In the genomic region with DNA sequence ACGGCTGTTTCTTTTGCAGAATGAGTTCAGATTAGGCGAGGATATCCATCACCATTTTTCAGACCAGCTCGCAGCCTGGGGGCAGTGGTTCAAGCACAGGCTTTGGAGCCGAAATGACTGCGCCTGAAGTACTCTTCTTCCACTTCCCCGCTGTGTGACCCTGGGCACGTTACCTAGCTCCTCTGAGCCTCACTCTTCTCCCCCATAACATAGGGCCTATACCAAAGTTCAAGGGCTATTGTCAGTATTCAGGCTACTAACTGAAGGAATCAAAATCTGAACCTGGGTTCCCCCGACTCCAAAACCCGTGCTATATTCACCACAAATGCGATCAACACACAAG, we compare ENCODE assay signal across 8 cellular contexts. TPM values are rescaled to one million over a fixed set of nuclear protein-coding genes. Genes with fewer than 3 reads are reported as not detected.
DNase-seq lines count a peak whose midpoint lies in the region; ATAC-seq and TF ChIP-seq lines count a peak whose summit lies in the region.

No MANE protein-coding gene starts in this region.

- peaks cover 35% of the 10 kb centered on the region for H3K36me3 Mint-ChIP-seq in Calu3 (ENCODE audit: insufficient read depth, unreplicated experiment)

- H3K4me3 Mint-ChIP-seq in Calu3 (ENCODE audit: low read depth, unreplicated experiment) = peak overlapping the region; percentile 100

- no peaks in the 10 kb centered on the region for H3K27me3 ChIP-seq in lung (ENCODE audit: control insufficient read depth, insufficient read depth)

- H3K27ac ChIP-seq in lung (ENCODE audit: low read depth in 1 of 2, low read length in 1 of 2) = peak overlapping the region; percentile 75 to 92

- TF ChIP-seq CTCF in Calu3 (IDR thresholded peaks at IDR 0.05; ENCODE audit: unreplicated experiment) = no peak
- TF ChIP-seq CTCF in astrocyte of the spinal cord (IDR thresholded peaks at IDR 0.05; ENCODE audit: low read depth, low read length) = no peak
- TF ChIP-seq CTCF in lung (IDR thresholded peaks at IDR 0.05; ENCODE audit: control extremely low read depth, extremely low read depth) = no peak

- in situ Hi-C loops in astrocyte of the spinal cord (cut with HindIII; ENCODE audit: low sequenced_read_pairs) = no loop called here

- H3K36me3 ChIP-seq in lung (ENCODE audit: control insufficient read depth in 2 of 2, insufficient read depth in 2 of 2, low read length in 2 of 2) = peaks cover 5 to 12% of the 10 kb centered on the region in 2 donors

- peaks cover 33% of the 10 kb centered on the region for H3K4me1 Mint-ChIP-seq in Calu3 (ENCODE audit: low read depth, unreplicated experiment)

- H3K4me3 ChIP-seq in astrocyte of the spinal cord (ENCODE audit: low read depth, low read length) (peak overlapping the region; percentile 96), lung (peak overlapping the region; percentile 91)

- ATAC-seq in HG02981 (IDR thresholded peaks at IDR 0.05; ENCODE audit: unreplicated experiment) (peak; percentile 11), lung (ENCODE audit: insufficient read depth, low FRiP score) (no peak), HG03045 (IDR thresholded peaks at IDR 0.05; ENCODE audit: unreplicated experiment) (no peak), GM21526 (IDR thresholded peaks at IDR 0.05; ENCODE audit: low FRiP score, unreplicated experiment) (no peak)

- peak overlapping the region; percentile 97 for H3K27ac Mint-ChIP-seq in Calu3 (ENCODE audit: unreplicated experiment)

- H3K4me1 ChIP-seq in lung (ENCODE audit: control insufficient read depth in 2 of 2, insufficient read depth in 2 of 2, low read length in 2 of 2) = peaks cover 4 to 12% of the 10 kb centered on the region in 2 donors

- 4 to 6% methylated on average over 10 of the region's 10 CpGs for WGBS in lung, 2 donors

- DNase-seq in Calu3 (no peak), astrocyte of the spinal cord (ENCODE audit: low read depth, low spot score) (no peak), lung (ENCODE audit: low spot score) (no peak), NCI-H526 (lab: John Stamatoyannopoulos, UW) (no peak), mesenteric fat pad (ENCODE audit: low spot score) (no peak)

- no peaks in the 10 kb centered on the region for H3K9me3 Mint-ChIP-seq in Calu3 (ENCODE audit: low read depth, unreplicated experiment)

- H3K27me3 Mint-ChIP-seq in Calu3 (ENCODE audit: unreplicated experiment) = no peaks in the 10 kb centered on the region

- intact Hi-C loops in Calu3 (cut with micrococcal nuclease; ENCODE audit: unreplicated experiment) = no loop called here

- no peaks in the 10 kb centered on the region for H3K9me3 ChIP-seq in lung (ENCODE audit: control insufficient read depth in 2 of 2, insufficient read depth in 1 of 2, low read length in 1 of 2)

- BruUV-seq in Calu3 (replicated peaks; lab: Mats Ljungman, UMichigan) = no TSS peak

- CTCF ChIA-PET in Calu3 (lab: Charles Lee) = interaction anchor here (0.5 to 1.3 kb wide), 2 partner anchors 104 to 780 kb away, joined by 3 read pairs; no protein-coding TSS in a partner anchor

RNA-seq across cellular contexts. Expression of gene MRPL21, which starts 0.4 kb away (rescaled TPM):
- 79.7 and 83.4 TPM in 2 replicates for total RNA-seq in Calu3 (2022)
- 10 to 100 TPM; 27.0 to 46.2 TPM for total RNA-seq in lung
- 100 to 1,000 TPM in 1 of 2 donors, 10 to 100 TPM in 1; 70.4 to 101 TPM for polyA plus RNA-seq in lung
- total RNA-seq in mesenteric fat pad = 41.9 TPM

RNA-seq across cellular contexts. Expression of gene IGHMBP2, which starts 0.4 kb away (rescaled TPM):
- total RNA-seq in Calu3 (2022) (27.6 and 32.4 TPM in 2 replicates), lung (10 to 100 TPM; 19.8 to 21.0 TPM), mesenteric fat pad (16.7 TPM)
- 10 to 100 TPM; 12.4 to 15.3 TPM for polyA plus RNA-seq in lung
